11 cellular contexts compared by ENCODE assay signal in genomic region chr19:16830679-16831078, GRCh38. TPM values are rescaled to one million over a fixed set of nuclear protein-coding genes. Genes with fewer than 3 reads are reported as not detected.
DNase-seq lines count a peak whose midpoint lies in the region; ATAC-seq and FAIRE-seq lines count a peak whose summit lies in the region.
"Had no signal": no experiment of that assay in that cellular context is flagged by ENCODE, and none has a peak within 500 bp of the region (broad histone marks: within the 10 kb centered on the region; RNA-seq: fewer than 3 reads in every experiment).

No MANE protein-coding gene starts in this region.

- POLR2A ChIA-PET in activated CD4-positive, alpha-beta memory T cell treated with anti-CD3 and anti-CD28 coated beads for 36 hours (lab: Charles Lee) = no interaction called here

- no peak for DNase-seq in activated T-cell treated with anti-CD3 and anti-CD28 coated beads, Interleukin-2, amount 50 U/mL, for 72 hours
- no peak for DNase-seq in activated T-cell treated with anti-CD3 and anti-CD28 coated beads, Interleukin-2, amount 50 U/mL, for 48 hours
- DNase-seq in activated CD4-positive, alpha-beta memory T cell treated with anti-CD3 and anti-CD28 coated beads for 36 hours = peak; percentile 11
- peak; percentile 44 for DNase-seq in glomerular visceral epithelial cell (ENCODE audit: extremely low spot score)
- DNase-seq in stimulated activated naive B cell treated with anti-CD40 and anti-IgM and Interleukin-4, amounts not matched to agents 10 μg/mL and 1 μg/mL and 100 μg/mL, for 72 hours = no peak
- DNase-seq in urothelium cell line (ENCODE audit: low spot score) = no peak
- DNase-seq in NCI-H1417 (lab: John Stamatoyannopoulos, UW) = no peak
- DNase-seq in GF-D8 (lab: John Stamatoyannopoulos, UW) = no peak
- DNase-seq: activated CD8-positive, alpha-beta memory T cell treated with anti-CD3 and anti-CD28 coated beads for 24 hours; NCI-H526 had no signal

- peaks cover 44% of the 10 kb centered on the region for H3K4me1 Mint-ChIP-seq in activated T-cell treated with anti-CD3 and anti-CD28 coated beads, Interleukin-2, amount 50 U/mL, for 72 hours (ENCODE audit: low read depth)
- peaks cover 26% of the 10 kb centered on the region for H3K4me1 Mint-ChIP-seq in activated CD4-positive, alpha-beta memory T cell treated with anti-CD3 and anti-CD28 coated beads for 36 hours (ENCODE audit: low read depth)
- peaks cover 25 to 35% of the 10 kb centered on the region in 2 donors for H3K4me1 Mint-ChIP-seq in stimulated activated naive B cell treated with anti-CD40 and anti-IgM and Interleukin-4, amounts not matched to agents 10 μg/mL and 1 μg/mL and 100 μg/mL, for 72 hours

- H3K9me3 Mint-ChIP-seq in activated T-cell treated with anti-CD3 and anti-CD28 coated beads, Interleukin-2, amount 50 U/mL, for 72 hours = no peaks in the 10 kb centered on the region
- no peaks in the 10 kb centered on the region for H3K9me3 Mint-ChIP-seq in activated CD4-positive, alpha-beta memory T cell treated with anti-CD3 and anti-CD28 coated beads for 36 hours
- H3K9me3 Mint-ChIP-seq in stimulated activated naive B cell treated with anti-CD40 and anti-IgM and Interleukin-4, amounts not matched to agents 10 μg/mL and 1 μg/mL and 100 μg/mL, for 72 hours = no peaks in the 10 kb centered on the region

- H3K27ac Mint-ChIP-seq in activated T-cell treated with anti-CD3 and anti-CD28 coated beads, Interleukin-2, amount 50 U/mL, for 72 hours = peak overlapping the region; percentile 70
- H3K27ac Mint-ChIP-seq in activated CD4-positive, alpha-beta memory T cell treated with anti-CD3 and anti-CD28 coated beads for 36 hours = no peak overlapping the region
- peak overlapping the region; percentile 20 for H3K27ac Mint-ChIP-seq in stimulated activated naive B cell treated with anti-CD40 and anti-IgM and Interleukin-4, amounts not matched to agents 10 μg/mL and 1 μg/mL and 100 μg/mL, for 72 hours

- peaks cover 16% of the 10 kb centered on the region for H3K27me3 Mint-ChIP-seq in activated T-cell treated with anti-CD3 and anti-CD28 coated beads, Interleukin-2, amount 50 U/mL, for 72 hours (ENCODE audit: low read depth)
- H3K27me3 Mint-ChIP-seq in activated CD4-positive, alpha-beta memory T cell treated with anti-CD3 and anti-CD28 coated beads for 36 hours = peaks cover 1% of the 10 kb centered on the region
- H3K27me3 Mint-ChIP-seq in stimulated activated naive B cell treated with anti-CD40 and anti-IgM and Interleukin-4, amounts not matched to agents 10 μg/mL and 1 μg/mL and 100 μg/mL, for 72 hours = peaks cover 14 to 19% of the 10 kb centered on the region in 2 donors

- intact Hi-C loops in activated CD4-positive, alpha-beta memory T cell treated with anti-CD3 and anti-CD28 coated beads for 36 hours (cut with micrococcal nuclease) = no loop called here

- no peak for ATAC-seq in activated T-cell treated with anti-CD3 and anti-CD28 coated beads, Interleukin-2, amount 50 U/mL, for 72 hours (replicated peaks in 1 of 2)
- ATAC-seq in stimulated activated naive B cell treated with anti-CD40 and anti-IgM and Interleukin-4, amounts not matched to agents 10 μg/mL and 1 μg/mL and 100 μg/mL, for 72 hours (replicated peaks) = no peak
- ATAC-seq: esophagus mucosa had no signal

- H3K4me3 Mint-ChIP-seq in activated T-cell treated with anti-CD3 and anti-CD28 coated beads, Interleukin-2, amount 50 U/mL, for 72 hours = peak overlapping the region; percentile 89 to 92
- peak overlapping the region; percentile 82 for H3K4me3 Mint-ChIP-seq in activated CD4-positive, alpha-beta memory T cell treated with anti-CD3 and anti-CD28 coated beads for 36 hours
- peak overlapping the region; percentile 90 to 91 for H3K4me3 Mint-ChIP-seq in stimulated activated naive B cell treated with anti-CD40 and anti-IgM and Interleukin-4, amounts not matched to agents 10 μg/mL and 1 μg/mL and 100 μg/mL, for 72 hours

- CTCF ChIA-PET in activated CD4-positive, alpha-beta memory T cell treated with anti-CD3 and anti-CD28 coated beads for 36 hours (lab: Charles Lee) = interaction anchor here (0.6 kb wide), 1 partner anchor 924 kb away, joined by 3 read pairs; no protein-coding TSS in a partner anchor

- H3K36me3 Mint-ChIP-seq in activated T-cell treated with anti-CD3 and anti-CD28 coated beads, Interleukin-2, amount 50 U/mL, for 72 hours (ENCODE audit: insufficient read depth in 2 of 2) = peaks cover 2 to 11% of the 10 kb centered on the region in 2 donors
- peaks cover 19% of the 10 kb centered on the region for H3K36me3 Mint-ChIP-seq in activated CD4-positive, alpha-beta memory T cell treated with anti-CD3 and anti-CD28 coated beads for 36 hours
- H3K36me3 Mint-ChIP-seq in stimulated activated naive B cell treated with anti-CD40 and anti-IgM and Interleukin-4, amounts not matched to agents 10 μg/mL and 1 μg/mL and 100 μg/mL, for 72 hours = peaks cover 25 to 36% of the 10 kb centered on the region in 2 donors

- no peak for FAIRE-seq in urothelium cell line (lab: Jason Lieb, UNC)

RNA-seq across cellular contexts. Expression of gene SIN3B, which starts 1.5 kb away (rescaled TPM):
- total RNA-seq in activated T-cell treated with anti-CD3 and anti-CD28 coated beads, Interleukin-2, amount 50 U/mL, for 72 hours = 10 to 100 TPM; 50.7 to 51.1 TPM
- 10 to 100 TPM; 21.9 to 23.4 TPM for total RNA-seq in activated CD4-positive, alpha-beta memory T cell treated with anti-CD3 and anti-CD28 coated beads for 36 hours

RNA-seq across cellular contexts. Expression of gene F2RL3, which starts 58.1 kb away (rescaled TPM):
- total RNA-seq in activated T-cell treated with anti-CD3 and anti-CD28 coated beads, Interleukin-2, amount 50 U/mL, for 72 hours = not detected
- not detected for total RNA-seq in activated CD4-positive, alpha-beta memory T cell treated with anti-CD3 and anti-CD28 coated beads for 36 hours

Comparison
In these comparisons a context has a peak if more than half of its experiments do, and no peak if none do; other contexts are left out.
1. DNase-seq: peak in activated CD4-positive, alpha-beta memory T cell treated with anti-CD3 and anti-CD28 coated beads for 36 hours (single experiment) and glomerular visceral epithelial cell (single experiment); none in activated T-cell treated with anti-CD3 and anti-CD28 coated beads, Interleukin-2, amount 50 U/mL, for 72 hours (0 of 2), activated T-cell treated with anti-CD3 and anti-CD28 coated beads, Interleukin-2, amount 50 U/mL, for 48 hours (0 of 2), stimulated activated naive B cell treated with anti-CD40 and anti-IgM and Interleukin-4, amounts not matched to agents 10 μg/mL and 1 μg/mL and 100 μg/mL, for 72 hours (single experiment), urothelium cell line (single experiment), NCI-H1417 (0 of 3) and GF-D8 (single experiment).
2. Peak in every context shown above with its lines, with median percentiles within 50 percentile points of each other: H3K4me3 Mint-ChIP-seq.